1 cellular context compared by ENCODE assay signal in the genomic region with DNA sequence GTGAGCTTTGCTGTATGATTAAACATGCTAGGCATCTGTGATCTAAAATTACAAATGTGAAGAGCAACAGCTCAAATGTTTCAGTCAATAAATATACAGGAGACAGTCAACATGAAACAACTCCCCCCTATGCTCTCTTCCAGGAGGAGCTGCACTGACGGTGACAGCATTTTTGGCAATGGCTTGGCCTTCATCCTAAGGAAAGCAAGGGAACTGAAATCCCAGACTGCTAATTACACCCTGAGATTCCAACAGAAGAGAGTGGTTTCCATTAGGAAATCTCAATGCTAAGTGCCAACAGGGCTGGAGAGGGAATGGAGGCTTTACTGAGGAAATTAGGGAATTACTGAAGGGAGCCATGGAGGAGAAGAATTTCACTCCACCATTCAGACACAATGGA.
TF ChIP-seq lines count a peak whose summit lies in the region.

No MANE protein-coding gene starts in this region.

TF ChIP-seq in GM23338, 12 proteins besides CTCF, POLR2A, EP300 and RAD21 (continued from another document):
- TF ChIP-seq, protein P1, sequence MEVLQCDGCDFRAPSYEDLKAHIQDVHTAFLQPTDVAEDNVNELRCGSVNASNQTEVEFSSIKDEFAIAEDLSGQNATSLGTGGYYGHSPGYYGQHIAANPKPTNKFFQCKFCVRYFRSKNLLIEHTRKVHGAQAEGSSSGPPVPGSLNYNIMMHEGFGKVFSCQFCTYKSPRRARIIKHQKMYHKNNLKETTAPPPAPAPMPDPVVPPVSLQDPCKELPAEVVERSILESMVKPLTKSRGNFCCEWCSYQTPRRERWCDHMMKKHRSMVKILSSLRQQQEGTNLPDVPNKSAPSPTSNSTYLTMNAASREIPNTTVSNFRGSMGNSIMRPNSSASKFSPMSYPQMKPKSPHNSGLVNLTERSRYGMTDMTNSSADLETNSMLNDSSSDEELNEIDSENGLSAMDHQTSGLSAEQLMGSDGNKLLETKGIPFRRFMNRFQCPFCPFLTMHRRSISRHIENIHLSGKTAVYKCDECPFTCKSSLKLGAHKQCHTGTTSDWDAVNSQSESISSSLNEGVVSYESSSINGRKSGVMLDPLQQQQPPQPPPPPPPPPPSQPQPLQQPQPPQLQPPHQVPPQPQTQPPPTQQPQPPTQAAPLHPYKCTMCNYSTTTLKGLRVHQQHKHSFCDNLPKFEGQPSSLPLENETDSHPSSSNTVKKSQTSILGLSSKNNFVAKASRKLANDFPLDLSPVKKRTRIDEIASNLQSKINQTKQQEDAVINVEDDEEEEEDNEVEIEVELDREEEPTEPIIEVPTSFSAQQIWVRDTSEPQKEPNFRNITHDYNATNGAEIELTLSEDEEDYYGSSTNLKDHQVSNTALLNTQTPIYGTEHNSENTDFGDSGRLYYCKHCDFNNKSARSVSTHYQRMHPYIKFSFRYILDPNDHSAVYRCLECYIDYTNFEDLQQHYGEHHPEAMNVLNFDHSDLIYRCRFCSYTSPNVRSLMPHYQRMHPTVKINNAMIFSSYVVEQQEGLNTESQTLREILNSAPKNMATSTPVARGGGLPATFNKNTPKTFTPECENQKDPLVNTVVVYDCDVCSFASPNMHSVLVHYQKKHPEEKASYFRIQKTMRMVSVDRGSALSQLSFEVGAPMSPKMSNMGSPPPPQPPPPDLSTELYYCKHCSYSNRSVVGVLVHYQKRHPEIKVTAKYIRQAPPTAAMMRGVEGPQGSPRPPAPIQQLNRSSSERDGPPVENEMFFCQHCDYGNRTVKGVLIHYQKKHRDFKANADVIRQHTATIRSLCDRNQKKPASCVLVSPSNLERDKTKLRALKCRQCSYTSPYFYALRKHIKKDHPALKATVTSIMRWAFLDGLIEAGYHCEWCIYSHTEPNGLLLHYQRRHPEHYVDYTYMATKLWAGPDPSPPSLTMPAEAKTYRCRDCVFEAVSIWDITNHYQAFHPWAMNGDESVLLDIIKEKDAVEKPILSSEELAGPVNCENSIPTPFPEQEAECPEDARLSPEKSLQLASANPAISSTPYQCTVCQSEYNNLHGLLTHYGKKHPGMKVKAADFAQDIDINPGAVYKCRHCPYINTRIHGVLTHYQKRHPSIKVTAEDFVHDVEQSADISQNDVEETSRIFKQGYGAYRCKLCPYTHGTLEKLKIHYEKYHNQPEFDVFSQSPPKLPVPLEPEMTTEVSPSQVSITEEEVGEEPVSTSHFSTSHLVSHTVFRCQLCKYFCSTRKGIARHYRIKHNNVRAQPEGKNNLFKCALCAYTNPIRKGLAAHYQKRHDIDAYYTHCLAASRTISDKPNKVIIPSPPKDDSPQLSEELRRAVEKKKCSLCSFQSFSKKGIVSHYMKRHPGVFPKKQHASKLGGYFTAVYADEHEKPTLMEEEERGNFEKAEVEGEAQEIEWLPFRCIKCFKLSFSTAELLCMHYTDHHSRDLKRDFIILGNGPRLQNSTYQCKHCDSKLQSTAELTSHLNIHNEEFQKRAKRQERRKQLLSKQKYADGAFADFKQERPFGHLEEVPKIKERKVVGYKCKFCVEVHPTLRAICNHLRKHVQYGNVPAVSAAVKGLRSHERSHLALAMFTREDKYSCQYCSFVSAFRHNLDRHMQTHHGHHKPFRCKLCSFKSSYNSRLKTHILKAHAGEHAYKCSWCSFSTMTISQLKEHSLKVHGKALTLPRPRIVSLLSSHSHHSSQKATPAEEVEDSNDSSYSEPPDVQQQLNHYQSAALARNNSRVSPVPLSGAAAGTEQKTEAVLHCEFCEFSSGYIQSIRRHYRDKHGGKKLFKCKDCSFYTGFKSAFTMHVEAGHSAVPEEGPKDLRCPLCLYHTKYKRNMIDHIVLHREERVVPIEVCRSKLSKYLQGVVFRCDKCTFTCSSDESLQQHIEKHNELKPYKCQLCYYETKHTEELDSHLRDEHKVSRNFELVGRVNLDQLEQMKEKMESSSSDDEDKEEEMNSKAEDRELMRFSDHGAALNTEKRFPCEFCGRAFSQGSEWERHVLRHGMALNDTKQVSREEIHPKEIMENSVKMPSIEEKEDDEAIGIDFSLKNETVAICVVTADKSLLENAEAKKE (CRISPR knock-in tag; IDR thresholded peaks at IDR 0.05): no peak
- no peak for TF ChIP-seq JUNB (IDR thresholded peaks at IDR 0.05; ENCODE audit: unreplicated experiment)
- TF ChIP-seq EZH2 (IDR thresholded peaks at IDR 0.05; ENCODE audit: low read depth, unreplicated experiment): no peak
